ENCODE assay signal across 13 cellular contexts in genomic region chr3:73433079-73433478, GRCh38.
DNase-seq lines count a peak whose midpoint lies in the region; ATAC-seq and TF ChIP-seq lines count a peak whose summit lies in the region.
"Had no signal": no experiment of that assay in that cellular context is flagged by ENCODE, and none has a peak within 500 bp of the region (broad histone marks: within the 10 kb centered on the region; RNA-seq: fewer than 3 reads in every experiment).

No MANE protein-coding gene starts in this region.

- TF ChIP-seq POLR2A in tibial nerve (IDR thresholded peaks at IDR 0.05) = no peak

- H3K4me1 Mint-ChIP-seq in nephron = peaks cover 80% of the 10 kb centered on the region

- no peaks in the 10 kb centered on the region for H3K79me2 ChIP-seq in OCI-LY1 (ENCODE audit: insufficient read depth, low read length)

- H3K36me3 ChIP-seq in OCI-LY1 (ENCODE audit: insufficient read depth, low read length) = no peaks in the 10 kb centered on the region
- H3K36me3 ChIP-seq in tibial nerve = no peaks in the 10 kb centered on the region
- H3K36me3 ChIP-seq: BE2C had no signal

- H2AFZ ChIP-seq in OCI-LY1 (ENCODE audit: low read length) = no peak overlapping the region
- H2AFZ ChIP-seq: PC-9 had no signal

- H3K9me3 ChIP-seq in OCI-LY1 (ENCODE audit: low read length) (no peaks in the 10 kb centered on the region), tibial nerve (no peaks in the 10 kb centered on the region)
- H3K9me3 ChIP-seq: BE2C had no signal

- H3F3A ChIP-seq in OCI-LY1 (ENCODE audit: insufficient read depth, low read length) = no peaks in the 10 kb centered on the region

- H3K9ac ChIP-seq in OCI-LY1 (ENCODE audit: low read length) = peak overlapping the region; percentile 9; the same call in 1 of the 2 replicates

- H4K20me1 ChIP-seq in OCI-LY1 (ENCODE audit: insufficient read depth, low read length) = no peaks in the 10 kb centered on the region

- TF ChIP-seq EP300 in tibial nerve (IDR thresholded peaks at IDR 0.05) = no peak

- no peak overlapping the region for H3K27ac ChIP-seq in OCI-LY1 (ENCODE audit: low read depth, low read length, poor library complexity, severe bottlenecking)
- peak overlapping the region in 3 of 4 donors; percentile 32 to 78 (median 36) for H3K27ac ChIP-seq in tibial nerve
- H3K27ac ChIP-seq: PC-9, SK-N-MC had no signal

- 61 to 62% methylated on average over 2 of the region's 2 CpGs for WGBS in tibial nerve, 2 donors

- peak overlapping the region; percentile 51 for H3K4me2 ChIP-seq in OCI-LY1 (ENCODE audit: low read length)
- H3K4me2 ChIP-seq: PC-9 had no signal

- ATAC-seq in GM21515 (IDR thresholded peaks at IDR 0.05; ENCODE audit: unreplicated experiment) = no peak
- ATAC-seq: CD8-positive, alpha-beta T cell had no signal

- DNase-seq in choroid plexus epithelial cell (ENCODE audit: low read depth) (peak; percentile 13), tibial nerve (ENCODE audit: low spot score in 2 of 2) (no peak), GF-D8 (lab: John Stamatoyannopoulos, UW) (no peak), NCI-H2171 (lab: John Stamatoyannopoulos, UW) (no peak)
- DNase-seq: CD8-positive, alpha-beta T cell; H9; NCI-H2081 treated with DMSO at 0.1 percent for 48 hours; PC-9 had no signal

- peaks cover 32% of the 10 kb centered on the region for H3K4me1 ChIP-seq in OCI-LY1 (ENCODE audit: insufficient read depth, low read length, severe bottlenecking)
- H3K4me1 ChIP-seq in tibial nerve = peaks cover 0 to 39% (median 12%) of the 10 kb centered on the region in 4 donors

- H3K4me3 ChIP-seq in OCI-LY1 (ENCODE audit: low read depth, low read length, poor library complexity, severe bottlenecking) (peak overlapping the region; percentile 46), choroid plexus epithelial cell (ENCODE audit: low read depth, low read length) (no peak overlapping the region), tibial nerve (peak overlapping the region in 3 of 4 donors; percentile 2 to 42 (median 6))
- H3K4me3 ChIP-seq: PC-9, SK-N-MC had no signal

- peak overlapping the region; percentile 66 to 72 (median 70) for H3K4me3 Mint-ChIP-seq in nephron
- H3K4me3 Mint-ChIP-seq: CD8-positive, alpha-beta T cell; H9 had no signal

- H3K9me2 ChIP-seq in OCI-LY1 (ENCODE audit: low read depth, low read length) = no peaks in the 10 kb centered on the region

- H3K27me3 ChIP-seq in OCI-LY1 (ENCODE audit: insufficient read depth, low read length) = no peaks in the 10 kb centered on the region
- no peaks in the 10 kb centered on the region for H3K27me3 ChIP-seq in tibial nerve
- H3K27me3 ChIP-seq: BE2C had no signal

- peaks cover 4% of the 10 kb centered on the region for H3K36me3 Mint-ChIP-seq in nephron (ENCODE audit: low read depth)
- H3K36me3 Mint-ChIP-seq: CD8-positive, alpha-beta T cell had no signal

- H3K9me3 Mint-ChIP-seq in nephron = no peaks in the 10 kb centered on the region
- H3K9me3 Mint-ChIP-seq: CD8-positive, alpha-beta T cell; H9 had no signal

- H3K27ac Mint-ChIP-seq in nephron = peak overlapping the region; percentile 46 to 61 (median 61)
- H3K27ac Mint-ChIP-seq: CD8-positive, alpha-beta T cell had no signal

- H3K27me3 Mint-ChIP-seq in nephron (ENCODE audit: low read depth) = no peaks in the 10 kb centered on the region

- TF ChIP-seq CTCF in OCI-LY1 (IDR thresholded peaks at IDR 0.05; ENCODE audit: low read length) = no peak
- TF ChIP-seq CTCF in choroid plexus epithelial cell (conservative IDR thresholded peaks at IDR 0.05; ENCODE audit: low read depth, low read length) = no peak
- TF ChIP-seq CTCF in nephron (IDR thresholded peaks at IDR 0.05; ENCODE audit: unreplicated experiment in 3 of 3) = no peak
- no peak for TF ChIP-seq CTCF in tibial nerve (IDR thresholded peaks at IDR 0.05)
